Comparison of ENCODE assay signal across 8 cellular contexts in genomic region chr12:91381309-91381804, GRCh38.
DNase-seq lines count a peak whose midpoint lies in the region; ATAC-seq, FAIRE-seq and TF ChIP-seq lines count a peak whose summit lies in the region.

No MANE protein-coding gene starts in this region.

- FAIRE-seq in endometrium (lab: Jason Lieb, UNC) = peak; percentile 99

- H3K27ac Mint-ChIP-seq in CD14-positive monocyte = no peak overlapping the region

- peaks cover 16% of the 10 kb centered on the region for H3K4me1 Mint-ChIP-seq in CD14-positive monocyte

- H3K27me3 Mint-ChIP-seq in CD14-positive monocyte (ENCODE audit: low read depth in 3 of 3) = peaks cover 0 to 2% (median 2%) of the 10 kb centered on the region in 3 donors

- no peaks in the 10 kb centered on the region for H3K27me3 ChIP-seq in testis

- H3K27ac ChIP-seq in testis = peak overlapping the region; percentile 72 to 87

- no peak for DNase-seq in CD14-positive monocyte (ENCODE audit: low spot score)
- peak; percentile 92 for DNase-seq in SK-N-DZ (ENCODE audit: low spot score)
- DNase-seq in medulla oblongata (ENCODE audit: extremely low spot score) = peak; percentile 97
- peak; percentile 78 for DNase-seq in testis

- peak overlapping the region; percentile 62 to 81 for H3K4me3 Mint-ChIP-seq in CD14-positive monocyte

- intact Hi-C loops in CD14-positive monocyte (cut with micrococcal nuclease) = loop anchor here in 1 of 2 donors (10.0 kb wide), 1 partner anchor 1273 kb away; no protein-coding TSS in a partner anchor
- intact Hi-C loops in testis (cut with DNase I; ENCODE audit: low total_unique reads) = loop anchor here (10.0 kb wide), 1 partner anchor 763 kb away; the partner anchor contains the start of gene BTG1

- H3K4me1 ChIP-seq in testis = no peaks in the 10 kb centered on the region

- ATAC-seq in GM19043 (IDR thresholded peaks at IDR 0.05; ENCODE audit: low read depth, unreplicated experiment) = peak; percentile 41
- peak; percentile 74 for ATAC-seq in HG03432 (IDR thresholded peaks at IDR 0.05; ENCODE audit: unreplicated experiment)
- no peak for ATAC-seq in HG03196 (IDR thresholded peaks at IDR 0.05; ENCODE audit: unreplicated experiment)

- peak overlapping the region; percentile 44 for H3K4me3 ChIP-seq in testis

- no peaks in the 10 kb centered on the region for H3K9me3 Mint-ChIP-seq in CD14-positive monocyte

- TF ChIP-seq CTCF in CD14-positive monocyte (IDR thresholded peaks at IDR 0.05) = no peak
- no peak for TF ChIP-seq CTCF in testis (IDR thresholded peaks at IDR 0.05)

- H3K36me3 Mint-ChIP-seq in CD14-positive monocyte = no peaks in the 10 kb centered on the region

- no peaks in the 10 kb centered on the region for H3K9me3 ChIP-seq in testis

- no peak for TF ChIP-seq POLR2A in testis (IDR thresholded peaks at IDR 0.05)

- no peaks in the 10 kb centered on the region for H3K36me3 ChIP-seq in testis (ENCODE audit: low read depth, missing control alignments)

- WGBS in testis, 2 donors = 1 to 2% methylated on average over 11 of the region's 11 CpGs
